8 cellular contexts compared by ENCODE assay signal in genomic region chr4:52658671-52659015, GRCh38. TPM values are rescaled to one million over a fixed set of nuclear protein-coding genes. Genes with fewer than 3 reads are reported as not detected.
DNase-seq lines count a peak whose midpoint lies in the region; ATAC-seq and FAIRE-seq lines count a peak whose summit lies in the region.

No MANE protein-coding gene starts in this region.

- H3K27ac ChIP-seq in small intestine (ENCODE audit: low read depth in 1 of 2, low read length in 1 of 2), result peak overlapping the region in 1 of 2 donors; percentile 93

- no peak for FAIRE-seq in GM18507 (lab: Jason Lieb, UNC)
- FAIRE-seq in small intestine (lab: Jason Lieb, UNC), result no peak

- no peak overlapping the region for H3K27ac Mint-ChIP-seq in activated T-helper 1 cell treated with anti-CD3 and anti-CD28 coated beads, Interleukin-12 subunit alpha, Interleukin-12 subunit beta, Interleukin-2, Interleukin-4 antibody, amounts not matched to agents 30 ng/mL and 10 ng/mL and 1 ng/mL, durations not matched to agents 14 hours and 24 hours and 36 hours

- H3K27me3 Mint-ChIP-seq in activated T-helper 1 cell treated with anti-CD3 and anti-CD28 coated beads, Interleukin-12 subunit alpha, Interleukin-12 subunit beta, Interleukin-2, Interleukin-4 antibody, amounts not matched to agents 30 ng/mL and 10 ng/mL and 1 ng/mL, durations not matched to agents 14 hours and 24 hours and 36 hours (ENCODE audit: insufficient read depth), result peaks cover 14% of the 10 kb centered on the region

- intact Hi-C loops in activated T-helper 1 cell treated with anti-CD3 and anti-CD28 coated beads, Interleukin-12 subunit alpha, Interleukin-12 subunit beta, Interleukin-2, Interleukin-4 antibody, amounts not matched to agents 30 ng/mL and 10 ng/mL and 1 ng/mL, durations not matched to agents 14 hours and 24 hours and 36 hours (cut with micrococcal nuclease), result loop anchor here (1.0 to 10.0 kb wide), 3 partner anchors 54 to 706 kb away; partner anchors contain the start of gene SCFD2

- 1% methylated on average over 10 to 37 of the region's 37 CpGs for WGBS in small intestine, 3 donors

- no peaks in the 10 kb centered on the region for H3K36me3 ChIP-seq in small intestine (ENCODE audit: control insufficient read depth in 2 of 2, insufficient read depth in 2 of 2, low read length in 2 of 2)

- no peaks in the 10 kb centered on the region for H3K9me3 ChIP-seq in small intestine (ENCODE audit: control insufficient read depth, low read depth)

- no peaks in the 10 kb centered on the region for H3K27me3 ChIP-seq in small intestine (ENCODE audit: control insufficient read depth in 2 of 2, insufficient read depth in 2 of 2, low read length in 2 of 2)

- peaks cover 28% of the 10 kb centered on the region for H3K4me1 Mint-ChIP-seq in activated T-helper 1 cell treated with anti-CD3 and anti-CD28 coated beads, Interleukin-12 subunit alpha, Interleukin-12 subunit beta, Interleukin-2, Interleukin-4 antibody, amounts not matched to agents 30 ng/mL and 10 ng/mL and 1 ng/mL, durations not matched to agents 14 hours and 24 hours and 36 hours (ENCODE audit: low read depth)

- no peaks in the 10 kb centered on the region for H3K9me3 Mint-ChIP-seq in activated T-helper 1 cell treated with anti-CD3 and anti-CD28 coated beads, Interleukin-12 subunit alpha, Interleukin-12 subunit beta, Interleukin-2, Interleukin-4 antibody, amounts not matched to agents 30 ng/mL and 10 ng/mL and 1 ng/mL, durations not matched to agents 14 hours and 24 hours and 36 hours

- H3K4me1 ChIP-seq in small intestine (ENCODE audit: control insufficient read depth in 2 of 2, insufficient read depth in 1 of 2, low read depth in 1 of 2, low read length in 1 of 2), result peaks cover 6 to 12% of the 10 kb centered on the region in 2 donors

- DNase-seq in GM18507 (ENCODE audit: extremely low spot score, insufficient read length, low read depth) (peak; percentile 15), hepatic stellate cell (ENCODE audit: low spot score) (peak; percentile 26), small intestine (no peak), KG1 (lab: John Stamatoyannopoulos, UW) (no peak), GF-D8 (lab: John Stamatoyannopoulos, UW) (no peak)
- DNase-seq in activated T-helper 1 cell treated with anti-CD3 and anti-CD28 coated beads, Interleukin-12 subunit alpha, Interleukin-12 subunit beta, Interleukin-2, Interleukin-4 antibody, amounts not matched to agents 30 ng/mL and 10 ng/mL and 1 ng/mL, durations not matched to agents 14 hours and 24 hours and 36 hours (ENCODE audit: low spot score), result no peak

- peaks cover 12% of the 10 kb centered on the region for H3K36me3 Mint-ChIP-seq in activated T-helper 1 cell treated with anti-CD3 and anti-CD28 coated beads, Interleukin-12 subunit alpha, Interleukin-12 subunit beta, Interleukin-2, Interleukin-4 antibody, amounts not matched to agents 30 ng/mL and 10 ng/mL and 1 ng/mL, durations not matched to agents 14 hours and 24 hours and 36 hours (ENCODE audit: low read depth)

- peak overlapping the region; percentile 80 to 88 for H3K4me3 ChIP-seq in small intestine (ENCODE audit: low read depth in 1 of 2, low read length in 2 of 2)

- ATAC-seq in HG02970 (IDR thresholded peaks at IDR 0.05; ENCODE audit: low FRiP score, unreplicated experiment) (peak; percentile 10), GM18520 (IDR thresholded peaks at IDR 0.05; ENCODE audit: unreplicated experiment) (no peak)

- H3K4me3 Mint-ChIP-seq in activated T-helper 1 cell treated with anti-CD3 and anti-CD28 coated beads, Interleukin-12 subunit alpha, Interleukin-12 subunit beta, Interleukin-2, Interleukin-4 antibody, amounts not matched to agents 30 ng/mL and 10 ng/mL and 1 ng/mL, durations not matched to agents 14 hours and 24 hours and 36 hours, result peak overlapping the region; percentile 83

RNA-seq across cellular contexts. Expression of gene USP46, which starts 0.5 kb away (rescaled TPM):
- total RNA-seq in activated T-helper 1 cell treated with anti-CD3 and anti-CD28 coated beads, Interleukin-12 subunit alpha, Interleukin-12 subunit beta, Interleukin-2, Interleukin-4 antibody, amounts not matched to agents 30 ng/mL and 10 ng/mL and 1 ng/mL, durations not matched to agents 14 hours and 24 hours and 36 hours, result 9.9 and 10.1 TPM in 2 replicates
- polyA plus RNA-seq in small intestine, result 1 to 10 TPM; 2.2 to 4.2 (median 3.1) TPM

Comparison
In these comparisons a context has a peak if more than half of its experiments do, and no peak if none do; other contexts are left out.
1. DNase-seq: peak in GM18507 (single experiment) and hepatic stellate cell (single experiment); none in activated T-helper 1 cell treated with anti-CD3 and anti-CD28 coated beads, Interleukin-12 subunit alpha, Interleukin-12 subunit beta, Interleukin-2, Interleukin-4 antibody, amounts not matched to agents 30 ng/mL and 10 ng/mL and 1 ng/mL, durations not matched to agents 14 hours and 24 hours and 36 hours (single experiment), small intestine (single experiment), KG1 (single experiment) and GF-D8 (single experiment).